16 cellular contexts compared by ENCODE assay signal in genomic region chr13:111539791-111540446, GRCh38.
"Had no signal": no experiment of that assay in that cellular context is flagged by ENCODE, and none has a peak within 500 bp of the region (broad histone marks: within the 10 kb centered on the region; RNA-seq: fewer than 3 reads in every experiment).

No MANE protein-coding gene starts in this region.

- H3K4me1 ChIP-seq: lower lobe of right lung had no signal

- H3K27ac ChIP-seq: cardiac muscle cell, dorsolateral prefrontal cortex, lower lobe of right lung had no signal

- ATAC-seq: activated CD8-positive, alpha-beta T cell treated with anti-CD3 and anti-CD28 coated beads for 36 hours; activated T-helper 17 cell treated with anti-CD3 and anti-CD28 coated beads, Interleukin-2, amount 50 U/mL, for 72 hours; natural killer cell had no signal

- DNase-seq: activated B cell treated with CpG ODN at 0.5 μM for 24 hours; activated CD4-positive, alpha-beta T cell treated with anti-CD3 and anti-CD28 coated beads for 48 hours; activated CD8-positive, alpha-beta T cell treated with anti-CD3 and anti-CD28 coated beads for 36 hours; activated naive CD4-positive, alpha-beta T cell treated with Interleukin-2 at 50 U/mL for 16 hours; activated naive CD8-positive, alpha-beta T cell treated with anti-CD3 and anti-CD28 coated beads, Interleukin-2, amount 10 ng/mL, durations not matched to agents 7 days and 5 days; activated T-cell treated with anti-CD3 and anti-CD28 coated beads, Interleukin-2, amount 50 U/mL, for 1 hour; amygdala; lower lobe of right lung; natural killer cell; stimulated activated CD4-positive, alpha-beta T cell treated with anti-CD3 and anti-CD28 coated beads, Interleukin-12 subunit alpha, Interleukin-12 subunit beta, amount 100 ng/mL, for 4 hours; stimulated activated CD4-positive, alpha-beta T cell treated with anti-CD3 and anti-CD28 coated beads, Interleukin-1b, Interleukin-23, amount 100 ng/mL, for 48 hours; stimulated activated CD8-positive, alpha-beta memory T cell treated with anti-CD3 and anti-CD28 coated beads, Interleukin-4, amount 100 ng/mL, for 48 hours; stimulated activated naive CD4-positive, alpha-beta T cell had no signal

- H3K4me3 ChIP-seq: cardiac muscle cell, dorsolateral prefrontal cortex, lower lobe of right lung had no signal

- H3K9me3 ChIP-seq: lower lobe of right lung had no signal

- H3K36me3 ChIP-seq: cardiac muscle cell, lower lobe of right lung had no signal
